ENCODE assay signal across 8 cellular contexts in genomic region chr7:24980695-24981543, GRCh38. TPM values are rescaled to one million over a fixed set of nuclear protein-coding genes. Genes with fewer than 3 reads are reported as not detected.
DNase-seq lines count a peak whose midpoint lies in the region; ATAC-seq and TF ChIP-seq lines count a peak whose summit lies in the region.

No MANE protein-coding gene starts in this region.

- in situ Hi-C loops in transverse colon (cut with MboI; ENCODE audit: low pct_ligation_motif_present in 1 of 4, low pct_unique_long_range_greater_than_20kb in 1 of 4, low sequenced_read_pairs in 3 of 4) = loop anchor here in 3 of 4 donors (10.0 kb wide), 3 partner anchors 84 to 166 kb away; no protein-coding TSS in a partner anchor

- H3K4me3 Mint-ChIP-seq in endothelial cell (ENCODE audit: unreplicated experiment) = peak overlapping the region; percentile 92

- intact Hi-C loops in transverse colon (cut with DNase I; ENCODE audit: low total_unique reads) = loop anchor here (10.0 kb wide), 2 partner anchors 84 to 156 kb away; no protein-coding TSS in a partner anchor

- peaks cover 7% of the 10 kb centered on the region for H3K9me3 Mint-ChIP-seq in endothelial cell (ENCODE audit: unreplicated experiment)

- ATAC-seq in GM19324 (IDR thresholded peaks at IDR 0.05; ENCODE audit: low FRiP score, unreplicated experiment) (peak; percentile 17), HG03378 (IDR thresholded peaks at IDR 0.05; ENCODE audit: unreplicated experiment) (peak; percentile 8)

- peak overlapping the region; percentile 26 for H3K27ac Mint-ChIP-seq in endothelial cell (ENCODE audit: unreplicated experiment)

- H3K27me3 Mint-ChIP-seq in endothelial cell (ENCODE audit: unreplicated experiment) = peaks cover 2% of the 10 kb centered on the region

- 4 to 15% methylated on average over 9 to 37 of the region's 37 CpGs for WGBS in transverse colon (ENCODE audit: low coverage in 1 of 2), 2 donors

- H3K4me3 ChIP-seq in mucosa of rectum (ENCODE audit: low read length in 2 of 2) (peak overlapping the region; percentile 85 to 97), transverse colon (peak overlapping the region; percentile 77 to 98 (median 86))

- TF ChIP-seq POLR2A in transverse colon (IDR thresholded peaks at IDR 0.05) = no peak

- H3K4me1 Mint-ChIP-seq in endothelial cell (ENCODE audit: unreplicated experiment) = peaks cover 24% of the 10 kb centered on the region

- no peak for TF ChIP-seq CTCF in endothelial cell (IDR thresholded peaks at IDR 0.05; ENCODE audit: unreplicated experiment)
- peak in 1 of 5 experiments; percentile 24 for TF ChIP-seq CTCF in transverse colon (IDR thresholded peaks at IDR 0.05)

- H3K9ac ChIP-seq in mucosa of rectum (ENCODE audit: low read depth in 1 of 2, low read length in 2 of 2) = peak overlapping the region; percentile 82 to 86

- H3K27me3 ChIP-seq in mucosa of rectum (ENCODE audit: control insufficient read depth in 2 of 2, insufficient read depth in 2 of 2, low read length in 2 of 2) = no peaks in the 10 kb centered on the region
- no peaks in the 10 kb centered on the region for H3K27me3 ChIP-seq in transverse colon

- peaks cover 14 to 20% of the 10 kb centered on the region in 2 donors for H3K4me1 ChIP-seq in mucosa of rectum (ENCODE audit: control insufficient read depth in 2 of 2, insufficient read depth in 2 of 2, low read length in 2 of 2)
- H3K4me1 ChIP-seq in transverse colon = peaks cover 0 to 30% (median 17%) of the 10 kb centered on the region in 4 donors

- H3K9me3 ChIP-seq in mucosa of rectum (ENCODE audit: control insufficient read depth in 2 of 2, low read length in 2 of 2) = no peaks in the 10 kb centered on the region
- H3K9me3 ChIP-seq in transverse colon = no peaks in the 10 kb centered on the region

- no peak for TF ChIP-seq EP300 in transverse colon (IDR thresholded peaks at IDR 0.05; ENCODE audit: low read depth)

- no peaks in the 10 kb centered on the region for H3K36me3 ChIP-seq in mucosa of rectum (ENCODE audit: control insufficient read depth in 2 of 2, insufficient read depth in 2 of 2, low read length in 2 of 2)
- no peaks in the 10 kb centered on the region for H3K36me3 ChIP-seq in transverse colon

- H3K36me3 Mint-ChIP-seq in endothelial cell (ENCODE audit: low read depth, unreplicated experiment) = no peaks in the 10 kb centered on the region

- DNase-seq in AG20443 (ENCODE audit: low spot score) = peak; percentile 33
- peak; percentile 31 for DNase-seq in UCSD-AML1 (lab: John Stamatoyannopoulos, UW; ENCODE audit: unreplicated experiment)
- no peak for DNase-seq in endothelial cell (ENCODE audit: low spot score)
- DNase-seq in transverse colon = peak; percentile 52
- DNase-seq in NCI-H774 (lab: John Stamatoyannopoulos, UW) = no peak

- peak overlapping the region; percentile 87 to 91 for H3K27ac ChIP-seq in mucosa of rectum (ENCODE audit: low read depth in 2 of 2, low read length in 2 of 2)
- peak overlapping the region; percentile 86 to 90 (median 89) for H3K27ac ChIP-seq in transverse colon

RNA-seq across cellular contexts. Expression of gene OSBPL3, which starts 0.9 kb away (rescaled TPM):
- total RNA-seq in endothelial cell (ENCODE audit: unreplicated experiment) (3.1 TPM), transverse colon (10 to 100 TPM in 1 of 4 donors, 1 to 10 TPM in 3; 6.7 to 20.6 (median 8.0) TPM)

Comparison
In these comparisons a context has a peak if more than half of its experiments do, and no peak if none do; other contexts are left out.
1. DNase-seq: peak in AG20443 (single experiment), UCSD-AML1 (single experiment) and transverse colon (single experiment); none in endothelial cell (single experiment) and NCI-H774 (single experiment).